Comparison of ENCODE assay signal across 1 cellular context in genomic region chr5:171310816-171311697, GRCh38.
TF ChIP-seq lines count a peak whose summit lies in the region.

No MANE protein-coding gene starts in this region.

TF ChIP-seq in WTC11, 78 proteins besides CTCF, POLR2A, EP300 and RAD21 (continued from another document):
- no peak for TF ChIP-seq ZNF532 (CRISPR knock-in tag; IDR thresholded peaks at IDR 0.05; ENCODE audit: borderline replicate concordance)
